22 cellular contexts compared by ENCODE assay signal in the genomic region with DNA sequence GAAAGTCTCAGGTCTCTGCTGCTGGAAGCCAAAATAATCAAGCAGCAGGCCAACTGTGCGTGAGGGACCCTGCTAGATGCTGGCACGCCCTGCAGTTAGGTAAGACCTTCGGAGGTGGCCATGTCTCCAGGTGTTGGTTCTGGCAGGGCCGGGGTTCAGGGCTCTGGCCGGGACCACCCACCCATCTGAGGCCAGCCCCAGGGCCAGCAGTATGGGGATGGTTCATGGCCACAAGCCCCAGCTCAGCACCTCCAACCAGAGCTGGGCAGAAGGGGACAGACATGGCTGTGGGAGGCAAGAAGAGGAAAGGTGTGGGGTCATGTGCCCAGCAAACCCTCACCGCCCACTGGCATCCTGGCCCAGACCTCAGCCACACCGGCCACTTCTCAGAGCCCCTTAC. TPM values are rescaled to one million over a fixed set of nuclear protein-coding genes. Genes with fewer than 3 reads are reported as not detected.
DNase-seq lines count a peak whose midpoint lies in the region; ATAC-seq and TF ChIP-seq lines count a peak whose summit lies in the region.
"Had no signal": no experiment of that assay in that cellular context is flagged by ENCODE, and none has a peak within 500 bp of the region (broad histone marks: within the 10 kb centered on the region; RNA-seq: fewer than 3 reads in every experiment).

No MANE protein-coding gene starts in this region.

- CTCF ChIA-PET in mammary epithelial cell (lab: Charles Lee; ENCODE audit: low non-redundant PET) = no interaction called here

- H3K36me3 ChIP-seq in right atrium auricular region = no peaks in the 10 kb centered on the region
- H3K36me3 ChIP-seq in neuronal stem cell (replicated peaks in 1 of 2; ENCODE audit: control insufficient read depth in 2 of 2, insufficient read depth in 2 of 2, low read length in 2 of 2) = peaks cover 8 to 9% of the 10 kb centered on the region in 2 donors
- no peaks in the 10 kb centered on the region for H3K36me3 ChIP-seq in mammary epithelial cell (ENCODE audit: insufficient read depth, low read length)
- H3K36me3 ChIP-seq: BE2C had no signal

- dilution Hi-C loops in mammary epithelial cell (cut with HindIII; ENCODE audit: low sequenced_read_pairs) = no loop called here

- H2AFZ ChIP-seq in neuronal stem cell (ENCODE audit: low read length) (no peak overlapping the region), mammary epithelial cell (ENCODE audit: low read depth, low read length) (no peak overlapping the region)

- H3K9ac ChIP-seq in neuronal stem cell (ENCODE audit: low read depth, low read length, poor library complexity) (peak overlapping the region; percentile 61), mammary epithelial cell (ENCODE audit: insufficient read depth, low read length) (no peak overlapping the region)
- H3K9ac ChIP-seq: SK-N-SH had no signal

- H3K4me3 ChIP-seq in right atrium auricular region (no peak overlapping the region), neuronal stem cell (ENCODE audit: low read length in 2 of 2) (no peak overlapping the region), mammary epithelial cell (replicated peaks in 1 of 3; ENCODE audit: insufficient read depth in 1 of 3, low read depth in 2 of 3, low read length in 3 of 3) (no peak overlapping the region)
- H3K4me3 ChIP-seq: GM12878, MG63 had no signal

- H3K23ac ChIP-seq in neuronal stem cell (ENCODE audit: low read depth, low read length, poor library complexity) = no peak overlapping the region

- H4K91ac ChIP-seq in neuronal stem cell (ENCODE audit: low read depth, low read length, poor library complexity) = peak overlapping the region; percentile 46

- intact Hi-C loops in Right ventricle myocardium inferior (cut with DNase I) = no loop called here
- intact Hi-C loops in mammary epithelial cell (cut with micrococcal nuclease) = no loop called here

- no CpG with 5 or more reads among the region's 7 CpGs for WGBS in neuronal stem cell (ENCODE audit: extremely low coverage in 2 of 2, insufficient read length in 2 of 2, insufficient replicate concordance in 1 of 2), 2 donors
- WGBS in mammary epithelial cell (ENCODE audit: low coverage, missing lambda C conversion rate) = 93% methylated on average over 7 of the region's 7 CpGs

- no TSS peak for BruUV-seq in mammary epithelial cell (replicated peaks; lab: Mats Ljungman, UMichigan)

- H2BK5ac ChIP-seq in neuronal stem cell (ENCODE audit: low read length) = no peak overlapping the region

- H3K27me3 ChIP-seq in right atrium auricular region = no peaks in the 10 kb centered on the region
- no peaks in the 10 kb centered on the region for H3K27me3 ChIP-seq in neuronal stem cell (ENCODE audit: control insufficient read depth in 3 of 3, insufficient read depth in 3 of 3, low read depth in 1 of 3, low read length in 3 of 3)
- no peaks in the 10 kb centered on the region for H3K27me3 ChIP-seq in mammary epithelial cell (ENCODE audit: insufficient read depth, low read length)
- H3K27me3 ChIP-seq: BE2C, MG63 had no signal

- no peak overlapping the region for H2BK15ac ChIP-seq in neuronal stem cell (ENCODE audit: low read length)

- H3K4me2 ChIP-seq in neuronal stem cell (ENCODE audit: insufficient read depth, low read length, poor library complexity, severe bottlenecking) = no peak overlapping the region
- H3K4me2 ChIP-seq in mammary epithelial cell (ENCODE audit: insufficient read depth, low read depth, low read length) = no peak overlapping the region

- H3K14ac ChIP-seq in neuronal stem cell (ENCODE audit: low read length) = no peak overlapping the region

- no peaks in the 10 kb centered on the region for H4K20me1 ChIP-seq in mammary epithelial cell (ENCODE audit: insufficient read depth, low read length)

- H3K9me3 ChIP-seq in right atrium auricular region (no peaks in the 10 kb centered on the region), neuronal stem cell (replicated peaks in 1 of 2; ENCODE audit: control insufficient read depth in 2 of 2, insufficient read depth in 1 of 2, low read depth in 1 of 2, low read length in 2 of 2) (no peaks in the 10 kb centered on the region), mammary epithelial cell (replicated peaks; ENCODE audit: insufficient read depth, low read length) (no peaks in the 10 kb centered on the region)
- H3K9me3 ChIP-seq: BE2C, MG63, SK-N-SH had no signal

- H3K4ac ChIP-seq in neuronal stem cell (ENCODE audit: low read length) = no peak overlapping the region

- H2AK5ac ChIP-seq in neuronal stem cell (ENCODE audit: low read depth, low read length) = peak overlapping the region; percentile 72

- no peak for TF ChIP-seq CTCF in right atrium auricular region (IDR thresholded peaks at IDR 0.05)
- TF ChIP-seq CTCF in mammary epithelial cell (conservative IDR thresholded peaks at IDR 0.05 in 1 of 2, IDR thresholded peaks at IDR 0.05 in 1 of 2; ENCODE audit: extremely low read depth in 1 of 2, insufficient read depth in 1 of 2, low read depth in 1 of 2, low read length in 2 of 2) = no peak

- peak; percentile 62 for DNase-seq in Right ventricle myocardium inferior (ENCODE audit: missing footprints)
- no peak for DNase-seq in right atrium auricular region (ENCODE audit: low spot score)
- no peak for DNase-seq in neuronal stem cell (ENCODE audit: low spot score)
- DNase-seq in NCI-H1436 treated with DMSO at 0.1 percent for 48 hours (lab: John Stamatoyannopoulos, UW) = no peak
- no peak for DNase-seq in UCSD-AML1 (lab: John Stamatoyannopoulos, UW; ENCODE audit: unreplicated experiment)
- DNase-seq in mammary epithelial cell = no peak
- DNase-seq: 8988T; ACHN; BE2C; CD8-positive, alpha-beta memory T cell; DMS 273 treated with DMSO at 0.1 percent for 48 hours; EL; GDM1; KG1; NCI-H1694; SK-N-SH had no signal

- H3K79me1 ChIP-seq in neuronal stem cell (ENCODE audit: low read depth, low read length) = peaks cover 18% of the 10 kb centered on the region

- H3K4me1 ChIP-seq in right atrium auricular region = no peaks in the 10 kb centered on the region
- peaks cover 12 to 29% of the 10 kb centered on the region in 2 donors for H3K4me1 ChIP-seq in neuronal stem cell (ENCODE audit: control insufficient read depth in 2 of 2, insufficient read depth in 1 of 2, low read depth in 1 of 2, low read length in 2 of 2)
- H3K4me1 ChIP-seq in mammary epithelial cell (ENCODE audit: insufficient read depth, low read length) = peaks cover 9% of the 10 kb centered on the region
- H3K4me1 ChIP-seq: BE2C had no signal

- no peak for ATAC-seq in Right ventricle myocardium inferior
- no peak for ATAC-seq in HG03469 (IDR thresholded peaks at IDR 0.05; ENCODE audit: unreplicated experiment)
- ATAC-seq: GM12878, HCT116, Panc1 had no signal

- H3K27ac ChIP-seq in right atrium auricular region = no peak overlapping the region
- peak overlapping the region; percentile 75 for H3K27ac ChIP-seq in cingulate gyrus (ENCODE audit: low read depth, low read length)
- no peak overlapping the region for H3K27ac ChIP-seq in neuronal stem cell (replicated peaks; ENCODE audit: low read length)
- H3K27ac ChIP-seq in mammary epithelial cell (ENCODE audit: insufficient read depth, low read depth, low read length) = no peak overlapping the region

- in situ Hi-C loops in mammary epithelial cell (cut with MboI; ENCODE audit: low sequenced_read_pairs in 2 of 2) = no loop called here

- peak overlapping the region; percentile 68 for H3K18ac ChIP-seq in neuronal stem cell (ENCODE audit: low read length)

- no peak overlapping the region for H2BK12ac ChIP-seq in neuronal stem cell (ENCODE audit: low read length)

- H4K8ac ChIP-seq in neuronal stem cell (ENCODE audit: low read depth, low read length) = no peak overlapping the region

- no peak overlapping the region for H2BK120ac ChIP-seq in neuronal stem cell (ENCODE audit: low read depth, low read length)

- H3K79me2 ChIP-seq in mammary epithelial cell (ENCODE audit: insufficient read depth, low read length) = peaks cover 97% of the 10 kb centered on the region

RNA-seq across cellular contexts. Expression of a gene that starts 23.3 kb away (rescaled TPM):
- total RNA-seq in Right ventricle myocardium inferior = 1.2 TPM
- total RNA-seq in right atrium auricular region = 1 to 10 TPM; 2.2 to 3.6 TPM
- polyA plus RNA-seq in neuronal stem cell (2013, experiment 1 of 2) = 23.6 TPM
- 22.6 TPM for polyA plus RNA-seq in neuronal stem cell (2013, experiment 2 of 2)
- total RNA-seq in mammary epithelial cell = 10 to 100 TPM; 18.5 to 50.1 TPM
- 68.6 TPM for polyA plus RNA-seq in mammary epithelial cell
- 212 TPM for polyA minus RNA-seq in mammary epithelial cell
